Comparison of ENCODE assay signal across 8 cellular contexts in the genomic region with DNA sequence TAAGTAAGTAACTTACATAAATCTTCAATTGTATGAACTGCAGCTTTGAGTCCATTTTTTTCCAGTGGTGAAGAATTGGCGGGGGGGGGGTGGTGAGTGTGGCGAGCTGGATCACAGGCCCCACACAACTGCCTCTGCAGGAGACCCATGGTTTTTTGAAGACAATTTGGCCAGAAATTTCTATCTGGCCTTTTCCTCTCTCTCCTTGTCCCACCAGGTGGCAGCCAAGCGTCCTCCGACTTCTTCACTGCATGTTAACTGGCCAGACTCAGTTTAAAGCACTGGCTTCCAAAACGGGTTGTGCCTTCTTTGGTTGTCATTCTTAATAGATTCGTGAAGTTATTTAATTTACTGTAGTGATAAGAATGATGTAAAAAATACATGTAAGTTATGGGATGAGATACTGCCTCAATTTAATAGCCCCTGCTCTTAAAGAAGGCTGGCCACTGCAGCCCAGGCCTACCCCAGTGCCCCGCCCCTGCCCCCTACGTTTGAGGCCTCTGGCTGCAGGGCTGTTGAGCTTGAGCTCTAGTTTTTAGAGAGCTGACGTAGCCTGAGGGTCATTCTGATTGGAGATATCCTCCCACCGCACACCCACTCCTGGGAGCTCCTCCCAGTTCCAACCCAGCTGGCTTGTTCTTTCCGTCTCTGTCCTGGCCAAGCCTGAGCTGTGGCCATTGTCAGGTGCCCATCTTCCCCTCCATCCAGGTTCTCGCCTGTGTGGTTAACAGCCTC. TPM values are rescaled to one million over a fixed set of nuclear protein-coding genes. Genes with fewer than 3 reads are reported as not detected.
DNase-seq lines count a peak whose midpoint lies in the region; ATAC-seq and TF ChIP-seq lines count a peak whose summit lies in the region.

No MANE protein-coding gene starts in this region.

- H3K4me3 ChIP-seq in GM06990 (replicated peaks; ENCODE audit: low read depth, low read length) (no peak overlapping the region), fibroblast of the aortic adventitia (ENCODE audit: low read depth, low read length) (no peak overlapping the region), suprapubic skin (no peak overlapping the region)

- WGBS in suprapubic skin, result 58% methylated on average over 12 of the region's 12 CpGs

- H3K4me1 ChIP-seq in suprapubic skin, result no peaks in the 10 kb centered on the region

- no peak for TF ChIP-seq POLR2A in suprapubic skin (IDR thresholded peaks at IDR 0.05)

- TF ChIP-seq CTCF in GM06990 (IDR thresholded peaks at IDR 0.05; ENCODE audit: insufficient read depth, low read length, poor library complexity, severe bottlenecking) (peak; percentile 57), fibroblast of the aortic adventitia (IDR thresholded peaks at IDR 0.05; ENCODE audit: insufficient read depth, low read length) (peak; percentile 68), suprapubic skin (IDR thresholded peaks at IDR 0.05) (peak in 1 of 2 donors; percentile 9)

- ATAC-seq in sciatic nerve (peak; percentile 20), HG02763 (IDR thresholded peaks at IDR 0.05; ENCODE audit: unreplicated experiment) (no peak)

- H3K27me3 ChIP-seq in GM06990 (replicated peaks; ENCODE audit: control insufficient read depth, insufficient read depth, low read length), result no peaks in the 10 kb centered on the region
- no peaks in the 10 kb centered on the region for H3K27me3 ChIP-seq in suprapubic skin

- no peak for TF ChIP-seq EP300 in suprapubic skin (IDR thresholded peaks at IDR 0.05)

- no peaks in the 10 kb centered on the region for H3K9me3 ChIP-seq in suprapubic skin

- H3K36me3 ChIP-seq in GM06990 (ENCODE audit: control insufficient read depth, insufficient read depth, low read length) (peaks cover 21% of the 10 kb centered on the region), suprapubic skin (peaks cover 70% of the 10 kb centered on the region)

- intact Hi-C loops in sciatic nerve (cut with DNase I), result no loop called here

- DNase-seq in 8988T (peak; percentile 35), GM06990 (ENCODE audit: extremely low read depth, insufficient read length) (no peak), RPMI8226 (peak; percentile 52), fibroblast of the aortic adventitia (ENCODE audit: low read depth) (peak; percentile 42), sciatic nerve (ENCODE audit: low spot score) (no peak), suprapubic skin (ENCODE audit: low spot score in 2 of 2) (no peak)
- DNase-seq in activated CD8-positive, alpha-beta memory T cell treated with anti-CD3 and anti-CD28 coated beads for 24 hours, result no peak

- H3K27ac ChIP-seq in suprapubic skin, result no peak overlapping the region

RNA-seq across cellular contexts. Expression of a gene that starts 36.4 kb away (rescaled TPM):
- total RNA-seq in fibroblast of the aortic adventitia (ENCODE audit: low replicate concordance) (12.9 and 23.6 TPM in 2 replicates), sciatic nerve (25.3 TPM), suprapubic skin (10 to 100 TPM; 50.1 to 76.2 (median 56.4) TPM)

Comparison
In these comparisons a context has a peak if more than half of its experiments do, and no peak if none do; other contexts are left out.
1. DNase-seq: peak in 8988T (single experiment), RPMI8226 (single experiment) and fibroblast of the aortic adventitia (single experiment); none in GM06990 (single experiment), sciatic nerve (single experiment), suprapubic skin (0 of 2) and activated CD8-positive, alpha-beta memory T cell treated with anti-CD3 and anti-CD28 coated beads for 24 hours (single experiment).